3 cellular contexts compared by ENCODE assay signal in genomic region chr11:129769059-129769458, GRCh38.
A peak's percentile ranks its signal among the peaks of the same experiment; 100 is the strongest.
TF ChIP-seq lines count a peak whose summit lies in the region.

No MANE protein-coding gene starts in this region.

TF ChIP-seq in HEK293, 187 proteins besides CTCF, POLR2A, EP300 and RAD21:
- peak; percentile 39 for TF ChIP-seq SETDB1 (IDR thresholded peaks at IDR 0.05; ENCODE audit: insufficient read length, low read length)
- no peak for TF ChIP-seq ZBTB1 (tag by site-specific recombination; IDR thresholded peaks at IDR 0.05)

TF ChIP-seq in K562, 482 proteins besides CTCF, POLR2A, EP300 and RAD21:
- TF ChIP-seq ZFP30 (CRISPR knock-in tag; IDR thresholded peaks at IDR 0.05; ENCODE audit: borderline replicate concordance) (peak; percentile 89; the same call in 1 of the 2 replicates), POLR3A (IDR thresholded peaks at IDR 0.05; ENCODE audit: borderline replicate concordance, extremely low read depth, insufficient read depth, insufficient read length) (no peak), HNRNPH1 (optimal IDR thresholded peaks at IDR 0.05; ENCODE audit: low read depth, low read length) (no peak), DMBX1 (CRISPR knock-in tag; IDR thresholded peaks at IDR 0.05; ENCODE audit: borderline replicate concordance) (no peak), CBX1 (IDR thresholded peaks at IDR 0.05; ENCODE audit: low read depth) (no peak)
TF ChIP-seq in K562: peak in this region for 1.

TF ChIP-seq in HepG2, 621 proteins besides CTCF, POLR2A, EP300 and RAD21 (continued from another document):
- TF ChIP-seq PHB2 (IDR thresholded peaks at IDR 0.05; ENCODE audit: partially characterized antibody) (no peak), ZBTB7A (CRISPR knock-in tag; IDR thresholded peaks at IDR 0.05) (no peak), ZNF713 (CRISPR knock-in tag; IDR thresholded peaks at IDR 0.05) (no peak), AHR (CRISPR knock-in tag; IDR thresholded peaks at IDR 0.05) (no peak), ZNF160 (CRISPR knock-in tag; IDR thresholded peaks at IDR 0.05) (peak; percentile 87), ZNF235 (CRISPR knock-in tag; IDR thresholded peaks at IDR 0.05; ENCODE audit: borderline replicate concordance) (no peak), ISX (CRISPR knock-in tag; conservative IDR thresholded peaks at IDR 0.05) (no peak), ATF4 (CRISPR knock-in tag; IDR thresholded peaks at IDR 0.05) (no peak)
